ENCODE assay signal across 2 cellular contexts in genomic region chr10:45999955-46000354, GRCh38. TPM values are rescaled to one million over a fixed set of nuclear protein-coding genes. Genes with fewer than 3 reads are reported as not detected.
"Had no signal": no experiment of that assay in that cellular context is flagged by ENCODE, and none has a peak within 500 bp of the region (broad histone marks: within the 10 kb centered on the region; RNA-seq: fewer than 3 reads in every experiment).

No MANE protein-coding gene starts in this region.

RNA-seq across cellular contexts. Expression of gene MSMB, which starts 46.1 kb away (rescaled TPM):
- total RNA-seq: G401, GM12878 had no signal
- polyA plus RNA-seq: GM12878 had no signal
